Comparison of ENCODE assay signal across 1 cellular context in genomic region chr3:73003050-73003449, GRCh38.
TF ChIP-seq lines count a peak whose summit lies in the region.
"Not testable (repeated sequence)": the region's sequence is repeated elsewhere in the genome, so short reads cannot be mapped to it uniquely, and the experiment has no call there.

No MANE protein-coding gene starts in this region.

TF ChIP-seq in K562, 482 proteins besides CTCF, POLR2A, EP300 and RAD21:
- 0 out of 2 replicates have a peak, but pooled peaks have one; percentile 31 for TF ChIP-seq CEBPB (tag; IDR thresholded peaks at IDR 0.05)
- not testable (repeated sequence) for TF ChIP-seq CEBPG (CRISPR knock-in tag; IDR thresholded peaks at IDR 0.05)
- peak in 1 of 2 experiments; percentile 41; a peak in 1 of 4 replicates for TF ChIP-seq CEBPG (tag; conservative IDR thresholded peaks at IDR 0.05 in 1 of 2, IDR thresholded peaks at IDR 0.05 in 1 of 2)
